ENCODE assay signal across 19 cellular contexts in the genomic region with DNA sequence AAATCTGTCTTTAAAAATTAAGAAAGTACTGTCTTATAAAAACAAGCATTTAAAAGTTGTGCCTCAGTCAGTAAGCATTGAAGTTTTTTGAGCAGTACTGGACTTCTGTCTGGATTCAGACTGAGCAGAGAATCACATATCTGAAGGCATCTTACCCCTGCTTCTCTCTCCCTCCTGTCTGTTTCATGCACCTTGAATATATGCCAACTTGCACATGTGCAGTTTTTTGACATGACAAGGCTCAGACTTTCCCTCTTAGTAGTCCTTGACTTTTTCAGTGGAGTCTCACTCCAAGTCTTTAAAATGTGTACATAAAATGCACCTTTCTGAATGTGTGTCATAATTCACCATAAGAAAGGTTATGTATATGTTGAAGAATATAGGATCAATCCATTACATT. TPM values are rescaled to one million over a fixed set of nuclear protein-coding genes. Genes with fewer than 3 reads are reported as not detected.
A peak's percentile ranks its signal among the peaks of the same experiment; 100 is the strongest.
DNase-seq lines count a peak whose midpoint lies in the region; ATAC-seq, FAIRE-seq and TF ChIP-seq lines count a peak whose summit lies in the region.
"Had no signal": no experiment of that assay in that cellular context is flagged by ENCODE, and none has a peak within 500 bp of the region (broad histone marks: within the 10 kb centered on the region; RNA-seq: fewer than 3 reads in every experiment).

No MANE protein-coding gene starts in this region.

- H2AK5ac ChIP-seq in IMR-90 (ENCODE audit: low read depth, low read length) = no peak overlapping the region

- no peak overlapping the region for H3K4me3 Mint-ChIP-seq in astrocyte (ENCODE audit: unreplicated experiment)
- H3K4me3 Mint-ChIP-seq in mesothelial cell of epicardium = no peak overlapping the region
- H3K4me3 Mint-ChIP-seq: activated T-cell treated with anti-CD3 and anti-CD28 coated beads, Interleukin-2, amount 50 U/mL, for 4 hours; CD4-positive, CD25-positive, alpha-beta regulatory T cell; stimulated activated naive B cell treated with anti-CD40 and anti-IgM and Interleukin-4, amounts not matched to agents 10 μg/mL and 1 μg/mL and 100 μg/mL, for 72 hours had no signal

- CTCF ChIA-PET in IMR-90 (lab: Yijun Ruan, JAX) = no interaction called here

- peaks cover 55% of the 10 kb centered on the region for H3K79me2 ChIP-seq in astrocyte (ENCODE audit: insufficient read depth, low read length)

- no peak overlapping the region for H4K91ac ChIP-seq in IMR-90 (ENCODE audit: insufficient read depth, low read depth, low read length)

- in situ Hi-C loops in IMR-90 (cut with MboI; ENCODE audit: low sequenced_read_pairs) = no loop called here

- H3K4me2 ChIP-seq in IMR-90 (ENCODE audit: low read depth, low read length) (no peak overlapping the region), astrocyte (ENCODE audit: low read length) (peak overlapping the region; percentile 67)

- no peak overlapping the region for H2BK15ac ChIP-seq in IMR-90 (ENCODE audit: low read depth, low read length)

- no peak overlapping the region for H2AK9ac ChIP-seq in IMR-90 (replicated peaks; ENCODE audit: low read depth, low read length, poor library complexity)

- dilution Hi-C loops in IMR-90 (cut with HindIII; ENCODE audit: low sequenced_read_pairs, unreplicated experiment) = no loop called here

- H3K14ac ChIP-seq in IMR-90 (replicated peaks; ENCODE audit: low read depth, low read length) = no peak overlapping the region

- TF ChIP-seq CTCF in IMR-90 (conservative IDR thresholded peaks at IDR 0.05; ENCODE audit: low read depth, low read length) (no peak), astrocyte (IDR thresholded peaks at IDR 0.05; ENCODE audit: insufficient read depth, low read depth, low read length) (no peak), mesothelial cell of epicardium (IDR thresholded peaks at IDR 0.05; ENCODE audit: unreplicated experiment) (no peak)

- H3K27ac Mint-ChIP-seq in astrocyte (ENCODE audit: unreplicated experiment) = peak overlapping the region; percentile 90
- H3K27ac Mint-ChIP-seq in mesothelial cell of epicardium = peak overlapping the region; percentile 79
- H3K27ac Mint-ChIP-seq: stimulated activated naive B cell treated with anti-CD40 and anti-IgM and Interleukin-4, amounts not matched to agents 10 μg/mL and 1 μg/mL and 100 μg/mL, for 72 hours had no signal

- H4K8ac ChIP-seq in IMR-90 (ENCODE audit: low read depth in 2 of 2, low read length in 2 of 2) = no peak overlapping the region; a peak in 1 of 4 replicates

- H3K4ac ChIP-seq in IMR-90 (ENCODE audit: low read depth, low read length) = no peak overlapping the region

- no peak for TF ChIP-seq RAD21 in IMR-90 (IDR thresholded peaks at IDR 0.05; ENCODE audit: low read length)

- TF ChIP-seq POLR2A in IMR-90 (IDR thresholded peaks at IDR 0.05; ENCODE audit: low read depth, low read length) = no peak

- H3K27me3 ChIP-seq in IMR-90 (ENCODE audit: control insufficient read depth, insufficient read depth, low read length) = no peaks in the 10 kb centered on the region
- H3K27me3 ChIP-seq in astrocyte (ENCODE audit: insufficient read depth, low read length) = no peaks in the 10 kb centered on the region
- H3K27me3 ChIP-seq: pancreas had no signal

- H3K36me3 ChIP-seq in IMR-90 (ENCODE audit: control insufficient read depth, insufficient read depth, low read length) (no peaks in the 10 kb centered on the region), astrocyte (ENCODE audit: insufficient read depth, low read length) (no peaks in the 10 kb centered on the region)
- H3K36me3 ChIP-seq: pancreas had no signal

- H2BK5ac ChIP-seq in IMR-90 (ENCODE audit: low read depth, low read length, poor library complexity, severe bottlenecking) = no peak overlapping the region

- H3K79me1 ChIP-seq in IMR-90 (ENCODE audit: low read depth in 1 of 2, low read length in 2 of 2) = peaks cover 15 to 56% of the 10 kb centered on the region in 2 experiments; a peak in 3 of 4 replicates

- peaks cover 40% of the 10 kb centered on the region for H4K20me1 ChIP-seq in IMR-90 (ENCODE audit: insufficient read depth, low read length)
- peaks cover 21% of the 10 kb centered on the region for H4K20me1 ChIP-seq in astrocyte (ENCODE audit: insufficient read depth, low read length)

- H3K4me1 ChIP-seq in IMR-90 (ENCODE audit: control insufficient read depth, insufficient read depth, low read length) (peaks cover 14% of the 10 kb centered on the region), astrocyte (ENCODE audit: insufficient read depth, low read length) (peaks cover 25% of the 10 kb centered on the region)

- H3K9me3 ChIP-seq in IMR-90 (ENCODE audit: control insufficient read depth, insufficient read depth, low read length) (no peaks in the 10 kb centered on the region), astrocyte (ENCODE audit: insufficient read depth, low read depth, low read length) (no peaks in the 10 kb centered on the region)
- H3K9me3 ChIP-seq: pancreas had no signal

- peak overlapping the region; percentile 33; the same call in 1 of the 2 replicates for H3K56ac ChIP-seq in IMR-90 (ENCODE audit: extremely low read depth, insufficient read depth, low read length)

- DNase-seq in IMR-90 (peak; percentile 45), astrocyte (ENCODE audit: low read depth) (peak; percentile 36), mesothelial cell of epicardium (ENCODE audit: low spot score in 2 of 2, unreplicated experiment in 2 of 2) (no peak), superior temporal gyrus (ENCODE audit: extremely low spot score) (peak; percentile 5), NAMALWA (ENCODE audit: low spot score) (no peak), RCC 7860 (ENCODE audit: low spot score) (no peak), frontal cortex (ENCODE audit: low spot score in 2 of 2) (no peak), NCI-H2171 treated with DMSO at 0.1 percent for 48 hours (lab: John Stamatoyannopoulos, UW) (no peak)
- DNase-seq: activated CD4-positive, alpha-beta T cell treated with anti-CD3 and anti-CD28 coated beads for 48 hours; activated T-cell treated with anti-CD3 and anti-CD28 coated beads, Interleukin-2, amount 50 U/mL, for 4 hours; CD4-positive, CD25-positive, alpha-beta regulatory T cell; glutamatergic neuron; NCI-H1092; pancreas; stimulated activated CD4-positive, alpha-beta T cell treated with anti-CD3 and anti-CD28 coated beads, Interleukin-4, amount 100 ng/mL, for 24 hours; stimulated activated naive B cell treated with anti-CD40 and anti-IgM and Interleukin-4, amounts not matched to agents 10 μg/mL and 1 μg/mL and 100 μg/mL, for 72 hours; T-helper 1 cell had no signal

- no peak overlapping the region for H3K18ac ChIP-seq in IMR-90 (ENCODE audit: low read depth, low read length)

- 0 out of 2 replicates have a peak overlapping the region, but pooled peaks have one; percentile 46 for H3K23ac ChIP-seq in IMR-90 (ENCODE audit: low read depth, low read length)

- H3K9me1 ChIP-seq in IMR-90 (ENCODE audit: insufficient read depth, low read length) = peaks cover 13% of the 10 kb centered on the region

- H2BK120ac ChIP-seq in IMR-90 (ENCODE audit: low read depth, low read length) = no peak overlapping the region; the same call in 1 of the 2 replicates

- no peaks in the 10 kb centered on the region for H3K36me3 Mint-ChIP-seq in astrocyte (ENCODE audit: low read depth, unreplicated experiment)
- no peaks in the 10 kb centered on the region for H3K36me3 Mint-ChIP-seq in mesothelial cell of epicardium

- H4K5ac ChIP-seq in IMR-90 (ENCODE audit: low read depth, low read length) = no peak overlapping the region

- 0 out of 2 replicates have a peak overlapping the region, but pooled peaks have one; percentile 27 for H2BK20ac ChIP-seq in IMR-90 (ENCODE audit: low read depth, low read length)

- ATAC-seq in IMR-90 (ENCODE audit: low read depth) = no peak
- ATAC-seq: activated T-cell treated with anti-CD3 and anti-CD28 coated beads, Interleukin-2, amount 50 U/mL, for 4 hours; left lobe of liver had no signal

- no peak for FAIRE-seq in astrocyte (lab: Jason Lieb, UNC)
- FAIRE-seq in RCC 7860 (lab: Jason Lieb, UNC) = no peak
- no peak for FAIRE-seq in frontal cortex (lab: Jason Lieb, UNC)
- FAIRE-seq: pancreas had no signal

- POLR2A ChIA-PET in IMR-90 (lab: Charles Lee; ENCODE audit: unreplicated experiment) = no interaction called here

- intact Hi-C loops in IMR-90 (cut with micrococcal nuclease) = loop anchor here (2.0 kb wide), 1 partner anchor 14 kb away; no protein-coding TSS in a partner anchor

- H2AFZ ChIP-seq in IMR-90 (replicated peaks; ENCODE audit: low read length, poor library complexity) = no peak overlapping the region
- H2AFZ ChIP-seq in astrocyte (ENCODE audit: low read depth, low read length) = no peak overlapping the region

- H3K9ac ChIP-seq in IMR-90 (ENCODE audit: low read depth, low read length) = no peak overlapping the region
- H3K9ac ChIP-seq in astrocyte (ENCODE audit: low read length) = no peak overlapping the region

- H3K9me3 Mint-ChIP-seq in astrocyte (ENCODE audit: unreplicated experiment) = no peaks in the 10 kb centered on the region
- H3K9me3 Mint-ChIP-seq in mesothelial cell of epicardium = no peaks in the 10 kb centered on the region
- H3K9me3 Mint-ChIP-seq: activated T-cell treated with anti-CD3 and anti-CD28 coated beads, Interleukin-2, amount 50 U/mL, for 4 hours; CD4-positive, CD25-positive, alpha-beta regulatory T cell; stimulated activated naive B cell treated with anti-CD40 and anti-IgM and Interleukin-4, amounts not matched to agents 10 μg/mL and 1 μg/mL and 100 μg/mL, for 72 hours had no signal

- H3K4me1 Mint-ChIP-seq in astrocyte (ENCODE audit: low read depth, unreplicated experiment) (peaks cover 53% of the 10 kb centered on the region), mesothelial cell of epicardium (peaks cover 37% of the 10 kb centered on the region)

- no peak overlapping the region for H3K27ac ChIP-seq in IMR-90 (ENCODE audit: insufficient read depth, low read length)
- H3K27ac ChIP-seq in astrocyte (ENCODE audit: low read depth, low read length) = no peak overlapping the region

- H3K27me3 Mint-ChIP-seq in astrocyte (ENCODE audit: low read depth, unreplicated experiment) = no peaks in the 10 kb centered on the region
- no peaks in the 10 kb centered on the region for H3K27me3 Mint-ChIP-seq in mesothelial cell of epicardium (ENCODE audit: low read depth)
- H3K27me3 Mint-ChIP-seq: CD4-positive, CD25-positive, alpha-beta regulatory T cell; stimulated activated naive B cell treated with anti-CD40 and anti-IgM and Interleukin-4, amounts not matched to agents 10 μg/mL and 1 μg/mL and 100 μg/mL, for 72 hours had no signal

- BruUV-seq in IMR-90 (replicated peaks; lab: Mats Ljungman, UMichigan) = no TSS peak

- H3K4me3 ChIP-seq in IMR-90 (ENCODE audit: insufficient read depth, low read depth, low read length) (no peak overlapping the region), astrocyte (ENCODE audit: insufficient read depth, low read depth, low read length) (no peak overlapping the region)
- H3K4me3 ChIP-seq: pancreas had no signal

RNA-seq across cellular contexts. Expression of gene SPECC1L, which starts 19.8 kb away (rescaled TPM):
- total RNA-seq in IMR-90 (2012; rRNA removed) (44.1 and 45.5 TPM in 2 replicates), astrocyte (64.8 and 69.2 TPM in 2 replicates), mesothelial cell of epicardium (80.8 to 88.0 TPM (median 82.9 TPM) in 3 replicates), frontal cortex (47.7 TPM)
- polyA plus RNA-seq in IMR-90 (2012; rRNA removed) = 18.4 and 18.7 TPM in 2 replicates
- 9.4 and 10.4 TPM in 2 replicates for polyA plus RNA-seq in IMR-90 (2012; cell fraction: cytosol; rRNA removed)
- polyA plus RNA-seq in IMR-90 (2012; cell fraction: nucleus; rRNA removed; ENCODE audit: low replicate concordance) = 23.1 and 26.8 TPM in 2 replicates

RNA-seq across cellular contexts. Expression of gene GGT5, which starts 45.6 kb away (rescaled TPM):
- total RNA-seq in IMR-90 (2012; rRNA removed) = 0.18 and 0.28 TPM in 2 replicates
- 3.1 and 5.8 TPM in 2 replicates for polyA plus RNA-seq in IMR-90 (2012; rRNA removed)
- polyA plus RNA-seq in IMR-90 (2012; cell fraction: cytosol; rRNA removed) = 0.58 and 3.1 TPM in 2 replicates
- polyA plus RNA-seq in IMR-90 (2012; cell fraction: nucleus; rRNA removed; ENCODE audit: low replicate concordance) = 15.2 and 20.3 TPM in 2 replicates
- total RNA-seq in astrocyte = 0.64 and 0.89 TPM in 2 replicates
- total RNA-seq in mesothelial cell of epicardium = 2.9 to 4.1 TPM (median 3.6 TPM) in 3 replicates
- total RNA-seq in frontal cortex = 0.41 TPM
- total RNA-seq: CD4-positive, CD25-positive, alpha-beta regulatory T cell; HT1080 had no signal
- polyA plus RNA-seq: CD4-positive, CD25-positive, alpha-beta regulatory T cell had no signal

Comparison
In these comparisons a context has a peak if more than half of its experiments do, and no peak if none do; other contexts are left out.
1. DNase-seq: peak in IMR-90 (single experiment), astrocyte (single experiment) and superior temporal gyrus (single experiment); none in mesothelial cell of epicardium (0 of 2), NAMALWA (single experiment), RCC 7860 (single experiment), frontal cortex (0 of 2) and NCI-H2171 treated with DMSO at 0.1 percent for 48 hours (single experiment).